8 cellular contexts compared by ENCODE assay signal in genomic region chr22:37199103-37199838, GRCh38. TPM values are rescaled to one million over a fixed set of nuclear protein-coding genes. Genes with fewer than 3 reads are reported as not detected.
A peak's percentile ranks its signal among the peaks of the same experiment; 100 is the strongest.
DNase-seq lines count a peak whose midpoint lies in the region; ATAC-seq and TF ChIP-seq lines count a peak whose summit lies in the region.

No MANE protein-coding gene starts in this region.

- peak overlapping the region; percentile 88 for H3K27ac Mint-ChIP-seq in dendritic cell treated with granulocyte-macrophage colony-stimulating factor and Interleukin-4, amounts not matched to agents 40 ng/mL and 50 ng/mL, for 4 days

- DNase-seq in C1 segment of cervical spinal cord (lab: John Stamatoyannopoulos, UW): peak; percentile 88 to 100 (median 98)
- peak; percentile 89 for DNase-seq in NCI-H526 treated with DMSO at 0.1 percent for 48 hours (lab: John Stamatoyannopoulos, UW)
- peak; percentile 99 for DNase-seq in activated CD4-positive, alpha-beta T cell treated with anti-CD3 and anti-CD28 coated beads, Interleukin-2, amount 50 U/mL, for 1 hour
- peak; percentile 96 to 99 for DNase-seq in left lung
- peak; percentile 100 for DNase-seq in stimulated activated CD4-positive, alpha-beta T cell treated with anti-CD3 and anti-CD28 coated beads, Interleukin-2, amount 100 ng/mL, for 48 hours

- peaks cover 32% of the 10 kb centered on the region for H3K4me1 Mint-ChIP-seq in dendritic cell treated with granulocyte-macrophage colony-stimulating factor and Interleukin-4, amounts not matched to agents 40 ng/mL and 50 ng/mL, for 4 days (ENCODE audit: low read depth)

- no peaks in the 10 kb centered on the region for H3K9me3 Mint-ChIP-seq in dendritic cell treated with granulocyte-macrophage colony-stimulating factor and Interleukin-4, amounts not matched to agents 40 ng/mL and 50 ng/mL, for 4 days

- peaks cover 8% of the 10 kb centered on the region for H3K27me3 Mint-ChIP-seq in dendritic cell treated with granulocyte-macrophage colony-stimulating factor and Interleukin-4, amounts not matched to agents 40 ng/mL and 50 ng/mL, for 4 days

- ATAC-seq in GM19328 (IDR thresholded peaks at IDR 0.05; ENCODE audit: unreplicated experiment): peak; percentile 79
- peak; percentile 81 for ATAC-seq in HG03520 (IDR thresholded peaks at IDR 0.05; ENCODE audit: unreplicated experiment)
- peak; percentile 89 for ATAC-seq in left lung

- intact Hi-C loops in dendritic cell treated with granulocyte-macrophage colony-stimulating factor and Interleukin-4, amounts not matched to agents 40 ng/mL and 50 ng/mL, for 4 days (cut with micrococcal nuclease): loop anchor here (2.0 kb wide), 1 partner anchor 122 kb away; no protein-coding TSS in a partner anchor
- intact Hi-C loops in left lung (cut with DNase I): loop anchor here in 1 of 2 donors (2.0 kb wide), 1 partner anchor 32 kb away; no protein-coding TSS in a partner anchor

- no peaks in the 10 kb centered on the region for H3K27me3 ChIP-seq in left lung

- H3K4me3 Mint-ChIP-seq in dendritic cell treated with granulocyte-macrophage colony-stimulating factor and Interleukin-4, amounts not matched to agents 40 ng/mL and 50 ng/mL, for 4 days: peak overlapping the region; percentile 87

- H3K4me1 ChIP-seq in left lung: peaks cover 33 to 36% of the 10 kb centered on the region in 2 donors

- H3K36me3 ChIP-seq in left lung: no peaks in the 10 kb centered on the region

- no peaks in the 10 kb centered on the region for H3K36me3 Mint-ChIP-seq in dendritic cell treated with granulocyte-macrophage colony-stimulating factor and Interleukin-4, amounts not matched to agents 40 ng/mL and 50 ng/mL, for 4 days (ENCODE audit: low read depth)

- H3K9me3 ChIP-seq in left lung: no peaks in the 10 kb centered on the region

- peak overlapping the region; percentile 44 to 55 for H3K4me3 ChIP-seq in left lung

- peak overlapping the region; percentile 89 to 95 for H3K27ac ChIP-seq in left lung

- TF ChIP-seq CTCF in left lung (IDR thresholded peaks at IDR 0.05): peak; percentile 92 to 97

RNA-seq across cellular contexts. Expression of gene C1QTNF6, which starts 11.2 kb away (rescaled TPM):
- total RNA-seq in left lung: 10 to 100 TPM in 1 of 2 donors, 1 to 10 TPM in 1; 7.2 to 16.0 TPM

RNA-seq across cellular contexts. Expression of gene SSTR3, which starts 13.0 kb away (rescaled TPM):
- total RNA-seq in left lung: under 1 TPM in 1 of 2 donors, not detected in 1; 0.26 TPM

RNA-seq across cellular contexts. Expression of gene RAC2, which starts 44.8 kb away (rescaled TPM):
- 10 to 100 TPM; 40.9 to 77.2 TPM for total RNA-seq in left lung

RNA-seq across cellular contexts. Expression of gene IL2RB, which starts 49.6 kb away (rescaled TPM):
- 1 to 10 TPM; 3.7 to 7.7 TPM for total RNA-seq in left lung

Comparison
In these comparisons a context has a peak if more than half of its experiments do, and no peak if none do; other contexts are left out.
1. Peak in every context shown above with its lines: DNase-seq, ATAC-seq, H3K4me3 ChIP-seq and H3K27ac ChIP-seq.